5 cellular contexts compared by ENCODE assay signal in genomic region chr1:104476126-104476525, GRCh38.
"Had no signal": no experiment of that assay in that cellular context is flagged by ENCODE, and none has a peak within 500 bp of the region (broad histone marks: within the 10 kb centered on the region; RNA-seq: fewer than 3 reads in every experiment).

No MANE protein-coding gene starts in this region.

- ATAC-seq: GM23338, K562 had no signal

- H3K4me3 ChIP-seq: GM23338, K562 had no signal

- H3K4me2 ChIP-seq: GM23338 had no signal

- DNase-seq: H9, HCEC 1CT, IMR-90 had no signal

- H2AFZ ChIP-seq: GM23338 had no signal
